1 cellular context compared by ENCODE assay signal in genomic region chr9:108889649-108890067, GRCh38.
A peak's percentile ranks its signal among the peaks of the same experiment; 100 is the strongest.
TF ChIP-seq lines count a peak whose summit lies in the region.

No MANE protein-coding gene starts in this region.

TF ChIP-seq in HepG2, 621 proteins besides CTCF, POLR2A, EP300 and RAD21 (continued from another document):
- peak; percentile 66 for TF ChIP-seq TCF7 (IDR thresholded peaks at IDR 0.05; ENCODE audit: low read depth)
- TF ChIP-seq CSRNP2 (CRISPR knock-in tag; conservative IDR thresholded peaks at IDR 0.05; ENCODE audit: low read depth): no peak
- no peak for TF ChIP-seq STAT6 (CRISPR knock-in tag; IDR thresholded peaks at IDR 0.05; ENCODE audit: borderline replicate concordance)
- no peak for TF ChIP-seq ZNF512B (CRISPR knock-in tag; IDR thresholded peaks at IDR 0.05; ENCODE audit: borderline replicate concordance)
- no peak for TF ChIP-seq EZH2 (conservative IDR thresholded peaks at IDR 0.05; ENCODE audit: low read depth, low read length)
- no peak for TF ChIP-seq ZXDC (CRISPR knock-in tag; IDR thresholded peaks at IDR 0.05)
- TF ChIP-seq ZNF562 (CRISPR knock-in tag; IDR thresholded peaks at IDR 0.05; ENCODE audit: borderline replicate concordance): no peak
- TF ChIP-seq BCL3 (CRISPR knock-in tag; IDR thresholded peaks at IDR 0.05): no peak
- no peak for TF ChIP-seq NCOA5 (CRISPR knock-in tag; IDR thresholded peaks at IDR 0.05)
- no peak for TF ChIP-seq MTERF4 (CRISPR knock-in tag; IDR thresholded peaks at IDR 0.05)
- TF ChIP-seq MAFF (IDR thresholded peaks at IDR 0.05; ENCODE audit: low read depth, low read length): no peak
- no peak for TF ChIP-seq ZSCAN22 (CRISPR knock-in tag; IDR thresholded peaks at IDR 0.05)
- no peak for TF ChIP-seq ZMAT5 (CRISPR knock-in tag; IDR thresholded peaks at IDR 0.05; ENCODE audit: borderline replicate concordance, low read depth)
- no peak for TF ChIP-seq ZNF333 (CRISPR knock-in tag; IDR thresholded peaks at IDR 0.05; ENCODE audit: borderline replicate concordance)
- no peak for TF ChIP-seq REXO4 (CRISPR knock-in tag; IDR thresholded peaks at IDR 0.05; ENCODE audit: borderline replicate concordance)
- no peak for TF ChIP-seq DDIT3 (CRISPR knock-in tag; IDR thresholded peaks at IDR 0.05)
- no peak; the same call in 1 of the 2 replicates for TF ChIP-seq ETV5 (CRISPR knock-in tag; IDR thresholded peaks at IDR 0.05; ENCODE audit: borderline replicate concordance)
- TF ChIP-seq POLR2G (IDR thresholded peaks at IDR 0.05; ENCODE audit: low read depth, low read length): no peak
- TF ChIP-seq NBN (conservative IDR thresholded peaks at IDR 0.05): no peak
- peak; percentile 48; the same call in 1 of the 2 replicates for TF ChIP-seq ZGPAT (CRISPR knock-in tag; IDR thresholded peaks at IDR 0.05)
